ENCODE assay signal across 10 cellular contexts in genomic region chr11:14029971-14030531, GRCh38.
DNase-seq lines count a peak whose midpoint lies in the region; ATAC-seq, FAIRE-seq and TF ChIP-seq lines count a peak whose summit lies in the region.
"Had no signal": no experiment of that assay in that cellular context is flagged by ENCODE, and none has a peak within 500 bp of the region (broad histone marks: within the 10 kb centered on the region; RNA-seq: fewer than 3 reads in every experiment).

No MANE protein-coding gene starts in this region.

- TF ChIP-seq CTCF in psoas muscle (IDR thresholded peaks at IDR 0.05), result no peak

- no peak overlapping the region for H3K27ac ChIP-seq in psoas muscle

- peaks cover 0 to 4% (median 0%) of the 10 kb centered on the region in 3 donors for H3K27me3 ChIP-seq in psoas muscle (ENCODE audit: insufficient read depth in 3 of 3, low read length in 2 of 3)

- H3K36me3 ChIP-seq in psoas muscle (ENCODE audit: insufficient read depth in 1 of 2, low read depth in 1 of 2), result no peaks in the 10 kb centered on the region

- no peaks in the 10 kb centered on the region for H3K9me3 ChIP-seq in psoas muscle

- 20 to 31% (median 22%) methylated on average over 10 of the region's 10 CpGs for WGBS in psoas muscle, 3 donors

- DNase-seq in DMS53 treated with DMSO at 0.1 percent for 48 hours (lab: John Stamatoyannopoulos, UW; ENCODE audit: unreplicated experiment), result peak; percentile 23
- DNase-seq in NCI-H774 (lab: John Stamatoyannopoulos, UW), result peak; percentile 74
- peak; percentile 18 for DNase-seq in fibroblast of peridontal ligament (ENCODE audit: extremely low read depth)
- DNase-seq in psoas muscle, result peak; percentile 58 to 66
- no peak for DNase-seq in frontal cortex (ENCODE audit: low spot score in 2 of 2)
- no peak for DNase-seq in activated naive CD4-positive, alpha-beta T cell (lab: John Stamatoyannopoulos, UW)
- no peak for DNase-seq in activated effector memory CD4-positive, alpha-beta T cell treated with Interleukin-2 at 50 U/mL for 16 hours
- DNase-seq: effector CD4-positive, alpha-beta T cell had no signal

- FAIRE-seq in frontal cortex (lab: Jason Lieb, UNC), result no peak

- no peaks in the 10 kb centered on the region for H3K4me1 ChIP-seq in psoas muscle

- ATAC-seq in psoas muscle, result peak in 1 of 4 donors; percentile 56
- no peak for ATAC-seq in HG03280 (IDR thresholded peaks at IDR 0.05; ENCODE audit: unreplicated experiment)

- intact Hi-C loops in psoas muscle (cut with DNase I), result no loop called here

- no peak overlapping the region for H3K4me3 ChIP-seq in psoas muscle
- H3K4me3 ChIP-seq: smooth muscle cell had no signal

Comparison
In these comparisons a context has a peak if more than half of its experiments do, and no peak if none do; other contexts are left out.
1. DNase-seq: peak in DMS53 treated with DMSO at 0.1 percent for 48 hours (single experiment), NCI-H774 (single experiment), fibroblast of peridontal ligament (single experiment) and psoas muscle (2 of 2); none in frontal cortex (0 of 2), activated naive CD4-positive, alpha-beta T cell (0 of 4) and activated effector memory CD4-positive, alpha-beta T cell treated with Interleukin-2 at 50 U/mL for 16 hours (single experiment).